ENCODE assay signal across 8 cellular contexts in the genomic region with DNA sequence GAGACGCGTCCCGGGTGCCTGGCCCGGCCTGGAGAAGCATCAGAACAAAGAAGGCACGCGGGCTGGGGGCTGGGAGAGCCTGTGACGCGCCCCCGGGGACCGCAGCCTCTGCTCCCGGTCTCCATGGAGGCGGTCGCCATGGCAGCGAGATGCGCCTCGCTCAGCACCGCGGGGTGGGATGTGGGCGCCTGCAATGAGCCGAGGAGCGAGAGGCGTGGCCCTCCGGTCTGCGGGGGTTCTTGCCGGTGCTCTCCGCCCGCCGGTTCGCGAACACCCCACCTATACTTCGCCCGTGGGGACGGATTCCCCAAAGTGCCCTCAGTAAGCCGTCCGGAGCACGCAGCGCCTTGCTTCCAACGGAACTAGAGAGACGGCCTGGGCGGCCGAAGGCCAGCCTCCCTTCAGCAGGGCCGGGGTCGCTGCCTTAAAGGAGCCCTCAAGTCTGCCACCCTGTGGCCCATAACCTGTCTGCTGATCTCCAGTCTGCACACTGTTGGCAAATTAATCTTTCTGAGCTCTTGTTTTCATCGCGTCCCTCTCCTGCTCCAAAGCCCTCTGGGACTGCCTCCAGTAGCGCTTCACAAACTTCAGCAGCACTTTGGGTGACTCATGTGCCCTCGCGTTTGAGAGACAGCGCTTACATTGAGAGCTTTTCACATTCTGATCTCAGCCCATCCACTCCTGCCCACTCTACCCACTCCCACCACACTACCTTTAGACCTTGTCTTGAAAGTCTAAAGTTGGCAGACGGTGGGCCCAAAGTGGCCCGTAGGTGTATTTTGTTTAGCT. TPM values are rescaled to one million over a fixed set of nuclear protein-coding genes. Genes with fewer than 3 reads are reported as not detected.
DNase-seq lines count a peak whose midpoint lies in the region; ATAC-seq and TF ChIP-seq lines count a peak whose summit lies in the region.

No MANE protein-coding gene starts in this region.

- H3K14ac ChIP-seq in neuronal stem cell (ENCODE audit: low read length), result no peak overlapping the region

- H4K91ac ChIP-seq in neuronal stem cell (ENCODE audit: low read depth, low read length, poor library complexity), result no peak overlapping the region

- peak overlapping the region; percentile 55 for H3K23ac ChIP-seq in neuronal stem cell (ENCODE audit: low read depth, low read length, poor library complexity)

- peak overlapping the region; percentile 63 for H2AK5ac ChIP-seq in neuronal stem cell (ENCODE audit: low read depth, low read length)

- WGBS in neuronal stem cell (ENCODE audit: extremely low coverage in 2 of 2, insufficient read length in 2 of 2, insufficient replicate concordance in 1 of 2), 2 donors, result no CpG with 5 or more reads among the region's 51 CpGs

- H3K4ac ChIP-seq in neuronal stem cell (ENCODE audit: low read length), result no peak overlapping the region

- H3K27me3 ChIP-seq in neuronal stem cell (ENCODE audit: control insufficient read depth in 3 of 3, insufficient read depth in 3 of 3, low read depth in 1 of 3, low read length in 3 of 3) (peaks cover 0 to 6% (median 0%) of the 10 kb centered on the region in 3 experiments), subcutaneous abdominal adipose tissue (ENCODE audit: control insufficient read depth in 5 of 5, insufficient read depth in 4 of 5, low read length in 5 of 5) (no peaks in the 10 kb centered on the region)

- peak; percentile 92 for DNase-seq in DMS 273 (lab: John Stamatoyannopoulos, UW; ENCODE audit: unreplicated experiment)
- DNase-seq in SHP77 (lab: John Stamatoyannopoulos, UW), result peak; percentile 73 to 76
- DNase-seq in activated effector memory CD4-positive, alpha-beta T cell treated with anti-CD3 and anti-CD28 coated beads, Interleukin-2, amount 50 U/mL, for 16 hours, result peak; percentile 94
- peak; percentile 71 for DNase-seq in fibroblast of villous mesenchyme (ENCODE audit: low read depth)
- peak; percentile 89 for DNase-seq in neuronal stem cell (ENCODE audit: low spot score)

- ATAC-seq in GM21528 (IDR thresholded peaks at IDR 0.05; ENCODE audit: low FRiP score, unreplicated experiment), result peak; percentile 45

- H3K4me3 ChIP-seq in fibroblast of villous mesenchyme (ENCODE audit: low read depth, low read length), result peak overlapping the region; percentile 85
- H3K4me3 ChIP-seq in neuronal stem cell (ENCODE audit: low read length in 2 of 2), result peak overlapping the region; percentile 82 to 95
- peak overlapping the region in 4 of 5 donors; percentile 72 to 87 (median 76) for H3K4me3 ChIP-seq in subcutaneous abdominal adipose tissue (ENCODE audit: low read depth in 1 of 5, low read length in 5 of 5)

- peaks cover 26% of the 10 kb centered on the region for H3K79me1 ChIP-seq in neuronal stem cell (ENCODE audit: low read depth, low read length)

- peak overlapping the region; percentile 91 for H2AFZ ChIP-seq in neuronal stem cell (ENCODE audit: low read length)

- peak overlapping the region; percentile 47 for H2BK120ac ChIP-seq in neuronal stem cell (ENCODE audit: low read depth, low read length)

- H2BK15ac ChIP-seq in neuronal stem cell (ENCODE audit: low read length), result peak overlapping the region; percentile 58

- H3K4me2 ChIP-seq in neuronal stem cell (ENCODE audit: insufficient read depth, low read length, poor library complexity, severe bottlenecking), result peak overlapping the region; percentile 93

- no peak overlapping the region for H4K8ac ChIP-seq in neuronal stem cell (ENCODE audit: low read depth, low read length)

- H3K18ac ChIP-seq in neuronal stem cell (ENCODE audit: low read length), result peak overlapping the region; percentile 95

- peak overlapping the region; percentile 82 for H3K27ac ChIP-seq in KOPT-K1 (ENCODE audit: low read depth, low read length, poor library complexity, severe bottlenecking)
- peak overlapping the region; percentile 78 for H3K27ac ChIP-seq in neuronal stem cell (replicated peaks; ENCODE audit: low read length)
- peak overlapping the region; percentile 60 for H3K27ac ChIP-seq in subcutaneous abdominal adipose tissue (ENCODE audit: low read depth, low read length)

- peak overlapping the region; percentile 39 for H2BK5ac ChIP-seq in neuronal stem cell (ENCODE audit: low read length)

- H3K9ac ChIP-seq in neuronal stem cell (ENCODE audit: low read depth, low read length, poor library complexity), result peak overlapping the region; percentile 91
- H3K9ac ChIP-seq in subcutaneous abdominal adipose tissue (ENCODE audit: low read length in 5 of 5), result peak overlapping the region in 4 of 5 donors; percentile 64 to 82 (median 79)

- no peak overlapping the region for H2BK12ac ChIP-seq in neuronal stem cell (ENCODE audit: low read length)

- H3K4me1 ChIP-seq in neuronal stem cell (ENCODE audit: control insufficient read depth in 2 of 2, insufficient read depth in 1 of 2, low read depth in 1 of 2, low read length in 2 of 2) (peaks cover 15 to 21% of the 10 kb centered on the region in 2 donors), subcutaneous abdominal adipose tissue (ENCODE audit: control insufficient read depth in 5 of 5, insufficient read depth in 5 of 5, low read length in 5 of 5) (peaks cover 12 to 55% (median 54%) of the 10 kb centered on the region in 5 donors)

- H3K9me3 ChIP-seq in KOPT-K1 (ENCODE audit: insufficient read depth, low read length, poor library complexity, severe bottlenecking) (no peaks in the 10 kb centered on the region), neuronal stem cell (replicated peaks in 1 of 2; ENCODE audit: control insufficient read depth in 2 of 2, insufficient read depth in 1 of 2, low read depth in 1 of 2, low read length in 2 of 2) (no peaks in the 10 kb centered on the region), subcutaneous abdominal adipose tissue (ENCODE audit: control insufficient read depth in 5 of 5, low read length in 5 of 5) (no peaks in the 10 kb centered on the region)

- peak; percentile 45 for TF ChIP-seq CTCF in fibroblast of villous mesenchyme (IDR thresholded peaks at IDR 0.05; ENCODE audit: insufficient read depth, low read depth, low read length)

- H3K36me3 ChIP-seq in KOPT-K1 (ENCODE audit: insufficient read depth, low read length) (peaks cover 7% of the 10 kb centered on the region; the same call in 1 of the 2 replicates), neuronal stem cell (replicated peaks in 1 of 2; ENCODE audit: control insufficient read depth in 2 of 2, insufficient read depth in 2 of 2, low read length in 2 of 2) (no peaks in the 10 kb centered on the region), subcutaneous abdominal adipose tissue (ENCODE audit: control insufficient read depth in 5 of 5, insufficient read depth in 5 of 5, low read length in 5 of 5) (no peaks in the 10 kb centered on the region)

RNA-seq across cellular contexts. Expression of a gene that starts 1.0 kb away (rescaled TPM):
- total RNA-seq in fibroblast of villous mesenchyme, result 26.8 and 34.8 TPM in 2 replicates
- polyA plus RNA-seq in neuronal stem cell (2013, experiment 1 of 2), result 57.7 TPM
- polyA plus RNA-seq in neuronal stem cell (2013, experiment 2 of 2), result 57.2 TPM

RNA-seq across cellular contexts. Expression of a gene that starts 12.7 kb away (rescaled TPM):
- under 0.01 and 0.32 TPM in 2 replicates for total RNA-seq in fibroblast of villous mesenchyme
- 0.13 TPM for polyA plus RNA-seq in neuronal stem cell (2013, experiment 1 of 2)
- 0.21 TPM for polyA plus RNA-seq in neuronal stem cell (2013, experiment 2 of 2)

RNA-seq across cellular contexts. Expression of a gene that starts 18.0 kb away (rescaled TPM):
- total RNA-seq in fibroblast of villous mesenchyme, result 87.7 and 106 TPM in 2 replicates
- polyA plus RNA-seq in neuronal stem cell (2013, experiment 1 of 2), result 21.7 TPM
- polyA plus RNA-seq in neuronal stem cell (2013, experiment 2 of 2), result 21.0 TPM

RNA-seq across cellular contexts. Expression of a gene that starts 27.6 kb away (rescaled TPM):
- total RNA-seq in fibroblast of villous mesenchyme, result 28.0 and 46.2 TPM in 2 replicates
- polyA plus RNA-seq in neuronal stem cell (2013, experiment 1 of 2), result 31.6 TPM
- 31.4 TPM for polyA plus RNA-seq in neuronal stem cell (2013, experiment 2 of 2)

RNA-seq across cellular contexts. Expression of a gene that starts 36.1 kb away (rescaled TPM):
- under 0.01 TPM in 1 of 2 replicates, not detected in the other for total RNA-seq in fibroblast of villous mesenchyme
- 0.39 TPM for polyA plus RNA-seq in neuronal stem cell (2013, experiment 1 of 2)
- 0.47 TPM for polyA plus RNA-seq in neuronal stem cell (2013, experiment 2 of 2)

Comparison
In these comparisons a context has a peak if more than half of its experiments do, and no peak if none do; other contexts are left out.
1. Peak in every context shown above with its lines: DNase-seq, ATAC-seq, H3K4me3 ChIP-seq and H3K27ac ChIP-seq.